Comparison of ENCODE assay signal across 8 cellular contexts in the genomic region with DNA sequence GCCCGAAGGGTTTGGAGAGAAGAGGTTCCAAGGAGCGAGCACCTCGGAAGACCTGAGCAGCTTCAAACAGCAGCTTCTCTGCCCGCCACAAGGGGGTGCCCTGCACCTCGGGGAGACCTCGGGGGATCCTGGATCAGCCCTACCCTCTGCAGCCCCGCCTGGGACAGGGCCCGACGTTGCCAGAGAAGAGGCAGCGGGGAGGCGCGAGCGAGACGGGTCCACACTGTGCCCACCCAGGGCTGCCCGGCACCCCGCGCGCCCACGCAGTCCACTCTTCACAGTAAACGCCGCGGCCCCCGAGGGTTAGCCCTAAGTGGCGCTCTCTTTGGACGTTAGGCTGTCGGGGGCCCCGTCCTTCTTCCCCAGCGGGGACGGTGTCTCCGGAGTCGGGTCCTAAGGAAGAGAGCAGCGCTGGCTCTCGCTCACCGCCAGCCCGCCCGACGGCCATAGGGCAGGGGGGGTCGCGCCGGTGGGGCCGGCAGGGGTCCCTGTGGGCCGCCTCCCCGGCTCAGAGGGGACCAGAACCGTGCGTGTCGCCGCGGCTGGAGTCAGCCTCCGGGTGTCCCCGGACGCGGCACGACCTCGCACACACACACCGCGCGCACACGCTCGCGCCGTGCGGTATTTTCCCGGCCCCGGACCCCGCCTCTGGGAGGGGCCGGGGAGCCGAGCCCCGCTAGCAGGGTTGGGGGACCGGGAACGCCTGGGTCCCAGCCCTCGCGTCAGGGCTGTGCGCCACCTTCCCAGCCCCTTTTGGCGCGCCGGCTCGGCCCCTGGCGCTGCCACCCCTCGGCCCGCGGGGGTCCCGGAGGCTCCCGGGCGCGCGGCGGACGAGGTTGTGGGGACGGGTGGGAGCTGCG. TPM values are rescaled to one million over a fixed set of nuclear protein-coding genes. Genes with fewer than 3 reads are reported as not detected.
DNase-seq lines count a peak whose midpoint lies in the region; ATAC-seq, FAIRE-seq and TF ChIP-seq lines count a peak whose summit lies in the region.

No MANE protein-coding gene starts in this region.

- no peaks in the 10 kb centered on the region for H3K36me3 Mint-ChIP-seq in activated naive CD8-positive, alpha-beta T cell treated with anti-CD3 and anti-CD28 coated beads, Interleukin-2, amount 50 U/mL, for 24 hours (ENCODE audit: low read depth)

- peaks cover 6% of the 10 kb centered on the region for H3K4me1 Mint-ChIP-seq in activated naive CD8-positive, alpha-beta T cell treated with anti-CD3 and anti-CD28 coated beads, Interleukin-2, amount 50 U/mL, for 24 hours

- H3K4me3 ChIP-seq in right cardiac atrium (ENCODE audit: low read length) (peak overlapping the region; percentile 53), sigmoid colon (peak overlapping the region; percentile 12 to 52 (median 44))

- DNase-seq in GM12892 (ENCODE audit: insufficient read length) (peak; percentile 97), T-helper 1 cell (peak; percentile 55 to 72 (median 68)), right cardiac atrium (peak in 2 of 3 donors; percentile 66 to 78), sigmoid colon (peak; percentile 74)
- DNase-seq in activated naive CD8-positive, alpha-beta T cell treated with anti-CD3 and anti-CD28 coated beads, Interleukin-2, amount 50 U/mL, for 24 hours, result peak; percentile 75

- H3K27me3 ChIP-seq in right cardiac atrium (ENCODE audit: control insufficient read depth, insufficient read depth) (no peaks in the 10 kb centered on the region), sigmoid colon (peaks cover 42 to 100% (median 80%) of the 10 kb centered on the region in 3 donors)

- FAIRE-seq in GM12892 (lab: Jason Lieb, UNC), result peak; percentile 78

- TF ChIP-seq POLR2A in GM12892 (IDR thresholded peaks at IDR 0.05; ENCODE audit: low read depth, low read length) (no peak), sigmoid colon (IDR thresholded peaks at IDR 0.05) (no peak)

- under 1% methylated on average over 90 of the region's 90 CpGs for WGBS in right cardiac atrium
- 1 to 2% methylated on average over 90 of the region's 90 CpGs for WGBS in sigmoid colon, 2 donors

- peak; percentile 89 for ATAC-seq in activated naive CD8-positive, alpha-beta T cell treated with anti-CD3 and anti-CD28 coated beads, Interleukin-2, amount 50 U/mL, for 24 hours
- ATAC-seq in right cardiac atrium (peak; percentile 36 to 49), HG03469 (IDR thresholded peaks at IDR 0.05; ENCODE audit: unreplicated experiment) (no peak)

- H3K4me3 Mint-ChIP-seq in activated naive CD8-positive, alpha-beta T cell treated with anti-CD3 and anti-CD28 coated beads, Interleukin-2, amount 50 U/mL, for 24 hours, result peak overlapping the region; percentile 35

- H3K9me3 ChIP-seq in right cardiac atrium (ENCODE audit: control insufficient read depth, low read length), result no peaks in the 10 kb centered on the region
- H3K9me3 ChIP-seq in sigmoid colon, result no peaks in the 10 kb centered on the region

- H3K27ac ChIP-seq in 22Rv1, result no peak overlapping the region
- no peak overlapping the region for H3K27ac ChIP-seq in right cardiac atrium (ENCODE audit: low read length)
- H3K27ac ChIP-seq in sigmoid colon, result no peak overlapping the region

- H3K27me3 Mint-ChIP-seq in activated naive CD8-positive, alpha-beta T cell treated with anti-CD3 and anti-CD28 coated beads, Interleukin-2, amount 50 U/mL, for 24 hours, result peaks cover 71% of the 10 kb centered on the region

- no peaks in the 10 kb centered on the region for H3K9me3 Mint-ChIP-seq in activated naive CD8-positive, alpha-beta T cell treated with anti-CD3 and anti-CD28 coated beads, Interleukin-2, amount 50 U/mL, for 24 hours

- TF ChIP-seq CTCF in 22Rv1 (IDR thresholded peaks at IDR 0.05), result peak; percentile 79
- peak; percentile 85 for TF ChIP-seq CTCF in LNCAP (IDR thresholded peaks at IDR 0.05)
- peak; percentile 22 to 66 (median 50) for TF ChIP-seq CTCF in sigmoid colon (IDR thresholded peaks at IDR 0.05)

- TF ChIP-seq EP300 in sigmoid colon (IDR thresholded peaks at IDR 0.05), result no peak

- no peaks in the 10 kb centered on the region for H3K36me3 ChIP-seq in sigmoid colon

- intact Hi-C loops in right cardiac atrium (cut with DNase I) (loop anchor here in 3 of 4 donors (5.0 to 10.0 kb wide), 3 partner anchors 83 to 175 kb away; no protein-coding TSS in a partner anchor), sigmoid colon (cut with DNase I) (no loop called here)

- H3K27ac Mint-ChIP-seq in activated naive CD8-positive, alpha-beta T cell treated with anti-CD3 and anti-CD28 coated beads, Interleukin-2, amount 50 U/mL, for 24 hours, result no peak overlapping the region

- peaks cover 1% of the 10 kb centered on the region for H3K4me1 ChIP-seq in right cardiac atrium (ENCODE audit: control insufficient read depth, insufficient read depth, low read length)
- peaks cover 0 to 29% (median 19%) of the 10 kb centered on the region in 4 donors for H3K4me1 ChIP-seq in sigmoid colon

RNA-seq across cellular contexts. Expression of gene CDH22, which starts 0.9 kb away (rescaled TPM):
- not detected for polyA plus RNA-seq in GM12892 (2012; ENCODE audit: missing spikeins)
- total RNA-seq in right cardiac atrium (1 to 10 TPM; 1.6 to 7.0 (median 4.1) TPM), sigmoid colon (under 1 TPM in 2 of 4 donors, not detected in 2; 0.41 to 0.55 TPM)
- polyA plus RNA-seq in right cardiac atrium (4.0 TPM), sigmoid colon (under 1 TPM in 1 of 3 donors, not detected in 2; 0.06 TPM)
